ENCODE assay signal across 8 cellular contexts in genomic region chr3:155869664-155870063, GRCh38. TPM values are rescaled to one million over a fixed set of nuclear protein-coding genes. Genes with fewer than 3 reads are reported as not detected.
DNase-seq lines count a peak whose midpoint lies in the region; ATAC-seq lines count a peak whose summit lies in the region.

No MANE protein-coding gene starts in this region.

- peaks cover 2% of the 10 kb centered on the region for H3K36me3 Mint-ChIP-seq in activated CD4-positive, alpha-beta T cell treated with anti-CD3 and anti-CD28 coated beads, Interleukin-2, amount 10 ng/mL, durations not matched to agents 24 days and 14 days (ENCODE audit: low read depth)
- H3K36me3 Mint-ChIP-seq in activated naive CD8-positive, alpha-beta T cell treated with anti-CD3 and anti-CD28 coated beads, Interleukin-2, amount 10 ng/mL, durations not matched to agents 7 days and 5 days, result peaks cover 3% of the 10 kb centered on the region

- H3K4me3 Mint-ChIP-seq in activated CD4-positive, alpha-beta T cell treated with anti-CD3 and anti-CD28 coated beads, Interleukin-2, amount 10 ng/mL, durations not matched to agents 24 days and 14 days, result peak overlapping the region; percentile 88
- peak overlapping the region; percentile 89 for H3K4me3 Mint-ChIP-seq in activated naive CD8-positive, alpha-beta T cell treated with anti-CD3 and anti-CD28 coated beads, Interleukin-2, amount 10 ng/mL, durations not matched to agents 7 days and 5 days

- peak overlapping the region; percentile 96 for H3K27ac Mint-ChIP-seq in activated CD4-positive, alpha-beta T cell treated with anti-CD3 and anti-CD28 coated beads, Interleukin-2, amount 10 ng/mL, durations not matched to agents 24 days and 14 days
- H3K27ac Mint-ChIP-seq in activated naive CD8-positive, alpha-beta T cell treated with anti-CD3 and anti-CD28 coated beads, Interleukin-2, amount 10 ng/mL, durations not matched to agents 7 days and 5 days, result peak overlapping the region; percentile 93

- H3K4me1 Mint-ChIP-seq in activated CD4-positive, alpha-beta T cell treated with anti-CD3 and anti-CD28 coated beads, Interleukin-2, amount 10 ng/mL, durations not matched to agents 24 days and 14 days, result peaks cover 17% of the 10 kb centered on the region
- H3K4me1 Mint-ChIP-seq in activated naive CD8-positive, alpha-beta T cell treated with anti-CD3 and anti-CD28 coated beads, Interleukin-2, amount 10 ng/mL, durations not matched to agents 7 days and 5 days, result peaks cover 13% of the 10 kb centered on the region

- H3K4me3 ChIP-seq in thymus (ENCODE audit: low read length), result peak overlapping the region; percentile 96

- WGBS in thymus, result 63% methylated on average over 3 of the region's 3 CpGs

- POLR2A ChIA-PET in activated naive CD8-positive, alpha-beta T cell treated with anti-CD3 and anti-CD28 coated beads, Interleukin-2, amount 10 ng/mL, durations not matched to agents 7 days and 5 days (lab: Charles Lee), result interaction anchor here (0.7 to 4.4 kb wide), 7 partner anchors 8 to 1290 kb away, joined by 3 to 41 read pairs (median 5); partner anchors contain the start of genes C3orf33, CCNL1 and SLC33A1

- no peaks in the 10 kb centered on the region for H3K36me3 ChIP-seq in thymus (ENCODE audit: control insufficient read depth, insufficient read depth)

- no peaks in the 10 kb centered on the region for H3K9me3 ChIP-seq in thymus (ENCODE audit: control insufficient read depth)

- ATAC-seq in activated naive CD8-positive, alpha-beta T cell treated with anti-CD3 and anti-CD28 coated beads, Interleukin-2, amount 10 ng/mL, durations not matched to agents 7 days and 5 days (ENCODE audit: low read depth), result no peak
- ATAC-seq in GM21786 (IDR thresholded peaks at IDR 0.05; ENCODE audit: unreplicated experiment) (no peak), HG02571 (IDR thresholded peaks at IDR 0.05; ENCODE audit: unreplicated experiment) (no peak)

- H3K27me3 ChIP-seq in layer of hippocampus (ENCODE audit: control insufficient read depth, insufficient read depth, low read length), result no peaks in the 10 kb centered on the region
- H3K27me3 ChIP-seq in thymus (ENCODE audit: control insufficient read depth, insufficient read depth), result no peaks in the 10 kb centered on the region

- H3K27ac ChIP-seq in layer of hippocampus (ENCODE audit: low read depth, low read length), result peak overlapping the region; percentile 69
- peak overlapping the region; percentile 92 for H3K27ac ChIP-seq in thymus (ENCODE audit: low read depth)

- peaks cover 5% of the 10 kb centered on the region for H3K4me1 ChIP-seq in thymus (ENCODE audit: control insufficient read depth, insufficient read depth, low read length)

- H3K27me3 Mint-ChIP-seq in activated CD4-positive, alpha-beta T cell treated with anti-CD3 and anti-CD28 coated beads, Interleukin-2, amount 10 ng/mL, durations not matched to agents 24 days and 14 days, result no peaks in the 10 kb centered on the region
- H3K27me3 Mint-ChIP-seq in activated naive CD8-positive, alpha-beta T cell treated with anti-CD3 and anti-CD28 coated beads, Interleukin-2, amount 10 ng/mL, durations not matched to agents 7 days and 5 days, result peaks cover 1% of the 10 kb centered on the region

- H3K9me3 Mint-ChIP-seq in activated CD4-positive, alpha-beta T cell treated with anti-CD3 and anti-CD28 coated beads, Interleukin-2, amount 10 ng/mL, durations not matched to agents 24 days and 14 days, result no peaks in the 10 kb centered on the region
- no peaks in the 10 kb centered on the region for H3K9me3 Mint-ChIP-seq in activated naive CD8-positive, alpha-beta T cell treated with anti-CD3 and anti-CD28 coated beads, Interleukin-2, amount 10 ng/mL, durations not matched to agents 7 days and 5 days

- intact Hi-C loops in activated CD4-positive, alpha-beta T cell treated with anti-CD3 and anti-CD28 coated beads, Interleukin-2, amount 10 ng/mL, durations not matched to agents 24 days and 14 days (cut with micrococcal nuclease), result loop anchor here (1.0 to 5.0 kb wide), 5 partner anchors 7 to 1291 kb away; partner anchors contain the start of genes C3orf33, CCNL1 and SLC33A1

- DNase-seq in activated CD4-positive, alpha-beta T cell treated with anti-CD3 and anti-CD28 coated beads, Interleukin-2, amount 10 ng/mL, durations not matched to agents 24 days and 14 days, result no peak
- DNase-seq in activated CD4-positive, alpha-beta T cell treated with anti-CD3 and anti-CD28 coated beads for 4 hours, result no peak
- DNase-seq in activated naive CD8-positive, alpha-beta T cell treated with anti-CD3 and anti-CD28 coated beads, Interleukin-2, amount 10 ng/mL, durations not matched to agents 7 days and 5 days, result no peak
- DNase-seq in mucosa of gallbladder (ENCODE audit: low spot score), result no peak

RNA-seq across cellular contexts. Expression of gene GMPS, which starts 0.8 kb away (rescaled TPM):
- total RNA-seq in activated CD4-positive, alpha-beta T cell treated with anti-CD3 and anti-CD28 coated beads, Interleukin-2, amount 10 ng/mL, durations not matched to agents 24 days and 14 days, result 150 and 151 TPM in 2 replicates
- total RNA-seq in activated naive CD8-positive, alpha-beta T cell treated with anti-CD3 and anti-CD28 coated beads, Interleukin-2, amount 10 ng/mL, durations not matched to agents 7 days and 5 days, result 10 to 100 TPM; 84.0 to 86.8 TPM
- polyA plus RNA-seq in thymus, result 23.9 TPM
- 36.7 TPM for total RNA-seq in mucosa of gallbladder

RNA-seq across cellular contexts. Expression of gene SLC33A1, which starts 15.4 kb away (rescaled TPM):
- total RNA-seq in activated CD4-positive, alpha-beta T cell treated with anti-CD3 and anti-CD28 coated beads, Interleukin-2, amount 10 ng/mL, durations not matched to agents 24 days and 14 days, result 27.4 and 28.0 TPM in 2 replicates
- 10 to 100 TPM; 26.4 to 27.3 TPM for total RNA-seq in activated naive CD8-positive, alpha-beta T cell treated with anti-CD3 and anti-CD28 coated beads, Interleukin-2, amount 10 ng/mL, durations not matched to agents 7 days and 5 days
- 13.9 TPM for polyA plus RNA-seq in thymus
- 47.8 TPM for total RNA-seq in mucosa of gallbladder
